Comparison of ENCODE assay signal across 8 cellular contexts in genomic region chr15:75904241-75904631, GRCh38. TPM values are rescaled to one million over a fixed set of nuclear protein-coding genes. Genes with fewer than 3 reads are reported as not detected.
DNase-seq lines count a peak whose midpoint lies in the region; ATAC-seq and TF ChIP-seq lines count a peak whose summit lies in the region.

No MANE protein-coding gene starts in this region.

- H3K27me3 Mint-ChIP-seq in activated CD8-positive, alpha-beta memory T cell treated with anti-CD3 and anti-CD28 coated beads, Interleukin-2, amount 10 ng/mL, durations not matched to agents 7 days and 5 days: no peaks in the 10 kb centered on the region
- no peaks in the 10 kb centered on the region for H3K27me3 Mint-ChIP-seq in activated naive CD8-positive, alpha-beta T cell treated with anti-CD3 and anti-CD28 coated beads for 36 hours
- H3K27me3 Mint-ChIP-seq in progenitor cell of endocrine pancreas: no peaks in the 10 kb centered on the region

- ATAC-seq in activated CD8-positive, alpha-beta memory T cell treated with anti-CD3 and anti-CD28 coated beads, Interleukin-2, amount 10 ng/mL, durations not matched to agents 7 days and 5 days: peak; percentile 22
- ATAC-seq in HG03025 (IDR thresholded peaks at IDR 0.05; ENCODE audit: low FRiP score, unreplicated experiment) (peak; percentile 24), left ventricle myocardium superior (peak; percentile 44), GM21381 (IDR thresholded peaks at IDR 0.05; ENCODE audit: unreplicated experiment) (no peak)

- H3K9me3 Mint-ChIP-seq in activated CD8-positive, alpha-beta memory T cell treated with anti-CD3 and anti-CD28 coated beads, Interleukin-2, amount 10 ng/mL, durations not matched to agents 7 days and 5 days (ENCODE audit: low read depth): no peaks in the 10 kb centered on the region
- H3K9me3 Mint-ChIP-seq in activated naive CD8-positive, alpha-beta T cell treated with anti-CD3 and anti-CD28 coated beads for 36 hours: no peaks in the 10 kb centered on the region
- no peaks in the 10 kb centered on the region for H3K9me3 Mint-ChIP-seq in progenitor cell of endocrine pancreas (ENCODE audit: low read depth)

- peaks cover 50% of the 10 kb centered on the region for H3K4me1 Mint-ChIP-seq in activated CD8-positive, alpha-beta memory T cell treated with anti-CD3 and anti-CD28 coated beads, Interleukin-2, amount 10 ng/mL, durations not matched to agents 7 days and 5 days
- H3K4me1 Mint-ChIP-seq in activated naive CD8-positive, alpha-beta T cell treated with anti-CD3 and anti-CD28 coated beads for 36 hours: peaks cover 44% of the 10 kb centered on the region
- peaks cover 17% of the 10 kb centered on the region for H3K4me1 Mint-ChIP-seq in progenitor cell of endocrine pancreas (ENCODE audit: low read depth)

- intact Hi-C loops in left ventricle myocardium superior (cut with micrococcal nuclease): no loop called here

- peaks cover 29% of the 10 kb centered on the region for H3K36me3 Mint-ChIP-seq in activated CD8-positive, alpha-beta memory T cell treated with anti-CD3 and anti-CD28 coated beads, Interleukin-2, amount 10 ng/mL, durations not matched to agents 7 days and 5 days
- H3K36me3 Mint-ChIP-seq in activated naive CD8-positive, alpha-beta T cell treated with anti-CD3 and anti-CD28 coated beads for 36 hours: peaks cover 26% of the 10 kb centered on the region
- H3K36me3 Mint-ChIP-seq in progenitor cell of endocrine pancreas (ENCODE audit: insufficient read depth): peaks cover 15% of the 10 kb centered on the region

- no peak for TF ChIP-seq CTCF in progenitor cell of endocrine pancreas (IDR thresholded peaks at IDR 0.05; ENCODE audit: unreplicated experiment)

- CTCF ChIA-PET in activated CD8-positive, alpha-beta memory T cell treated with anti-CD3 and anti-CD28 coated beads, Interleukin-2, amount 10 ng/mL, durations not matched to agents 7 days and 5 days (lab: Charles Lee): interaction anchor here (0.8 to 1.6 kb wide), 4 partner anchors 19 to 102 kb away, joined by 3 to 5 read pairs (median 3); no protein-coding TSS in a partner anchor

- H3K27ac Mint-ChIP-seq in activated CD8-positive, alpha-beta memory T cell treated with anti-CD3 and anti-CD28 coated beads, Interleukin-2, amount 10 ng/mL, durations not matched to agents 7 days and 5 days: peak overlapping the region; percentile 90
- peak overlapping the region; percentile 98 for H3K27ac Mint-ChIP-seq in activated naive CD8-positive, alpha-beta T cell treated with anti-CD3 and anti-CD28 coated beads for 36 hours
- H3K27ac Mint-ChIP-seq in progenitor cell of endocrine pancreas: peak overlapping the region; percentile 100

- peak; percentile 57 for DNase-seq in activated CD8-positive, alpha-beta memory T cell treated with anti-CD3 and anti-CD28 coated beads, Interleukin-2, amount 10 ng/mL, durations not matched to agents 7 days and 5 days
- no peak for DNase-seq in activated CD8-positive, alpha-beta memory T cell treated with anti-CD3 and anti-CD28 coated beads, Interleukin-2, amount 50 U/mL, for 4 hours
- DNase-seq in NCI-H345 treated with DMSO at 0.1 percent for 48 hours (lab: John Stamatoyannopoulos, UW; ENCODE audit: unreplicated experiment) (peak; percentile 29), left ventricle myocardium superior (peak; percentile 37), progenitor cell of endocrine pancreas (ENCODE audit: low spot score, unreplicated experiment) (peak; percentile 23)
- peak; percentile 45 for DNase-seq in activated naive CD8-positive, alpha-beta T cell treated with anti-CD3 and anti-CD28 coated beads for 36 hours

- peak overlapping the region; percentile 100 for H3K4me3 Mint-ChIP-seq in activated CD8-positive, alpha-beta memory T cell treated with anti-CD3 and anti-CD28 coated beads, Interleukin-2, amount 10 ng/mL, durations not matched to agents 7 days and 5 days
- peak overlapping the region; percentile 94 for H3K4me3 Mint-ChIP-seq in activated naive CD8-positive, alpha-beta T cell treated with anti-CD3 and anti-CD28 coated beads for 36 hours
- H3K4me3 Mint-ChIP-seq in progenitor cell of endocrine pancreas (ENCODE audit: low read depth): peak overlapping the region; percentile 99

RNA-seq across cellular contexts. Expression of gene FBXO22, which starts 0.6 kb away (rescaled TPM):
- 10 to 100 TPM; 43.2 to 46.8 TPM for total RNA-seq in activated CD8-positive, alpha-beta memory T cell treated with anti-CD3 and anti-CD28 coated beads, Interleukin-2, amount 10 ng/mL, durations not matched to agents 7 days and 5 days
- total RNA-seq in activated naive CD8-positive, alpha-beta T cell treated with anti-CD3 and anti-CD28 coated beads for 36 hours: 10 to 100 TPM; 48.2 to 49.5 TPM
- total RNA-seq in left ventricle myocardium superior (23.3 TPM), progenitor cell of endocrine pancreas (42.9 and 43.6 TPM in 2 replicates)
